30 cellular contexts compared by ENCODE assay signal in genomic region chr3:152976232-152976631, GRCh38.
"Had no signal": no experiment of that assay in that cellular context is flagged by ENCODE, and none has a peak within 500 bp of the region (broad histone marks: within the 10 kb centered on the region; RNA-seq: fewer than 3 reads in every experiment).

No MANE protein-coding gene starts in this region.

- H3K4me3 Mint-ChIP-seq: endodermal cell; memory B cell; natural killer cell; stimulated activated naive CD8-positive, alpha-beta T cell treated with anti-CD3 and anti-CD28 coated beads, Interleukin-15, amount 100 ng/mL, for 72 hours had no signal

- FAIRE-seq: colon, keratinocyte, pancreas had no signal

- H3K27ac Mint-ChIP-seq: endodermal cell; memory B cell; natural killer cell; progenitor cell of endocrine pancreas; stimulated activated naive CD8-positive, alpha-beta T cell treated with anti-CD3 and anti-CD28 coated beads, Interleukin-15, amount 100 ng/mL, for 72 hours had no signal

- ATAC-seq: foreskin keratinocyte; gastroesophageal sphincter; heart left ventricle; left lobe of liver; natural killer cell; pancreas; sciatic nerve; stimulated activated naive CD8-positive, alpha-beta T cell treated with anti-CD3 and anti-CD28 coated beads, Interleukin-15, amount 100 ng/mL, for 72 hours had no signal

- H3K9me3 ChIP-seq: esophagus muscularis mucosa, gastroesophageal sphincter, heart left ventricle, neutrophil, pancreas, right atrium auricular region, suprapubic skin, vagina had no signal

- H3K27ac ChIP-seq: dorsolateral prefrontal cortex, epithelial cell of prostate, esophagus muscularis mucosa, foreskin keratinocyte, gastroesophageal sphincter, heart left ventricle, neutrophil, pancreas, right atrium auricular region, suprapubic skin, vagina had no signal

- H3K9me3 Mint-ChIP-seq: memory B cell; stimulated activated naive CD8-positive, alpha-beta T cell treated with anti-CD3 and anti-CD28 coated beads, Interleukin-15, amount 100 ng/mL, for 72 hours had no signal

- H3K27me3 ChIP-seq: esophagus muscularis mucosa, foreskin keratinocyte, gastroesophageal sphincter, neutrophil, pancreas, right atrium auricular region, suprapubic skin, vagina had no signal

- H3K36me3 ChIP-seq: esophagus muscularis mucosa, gastroesophageal sphincter, heart left ventricle, neutrophil, pancreas, right atrium auricular region, suprapubic skin, vagina had no signal

- H3K4me1 ChIP-seq: esophagus muscularis mucosa, gastroesophageal sphincter, heart left ventricle, pancreas, right atrium auricular region, suprapubic skin, vagina had no signal

- DNase-seq: dorsolateral prefrontal cortex; effector CD8-positive, alpha-beta T cell; endodermal cell; foreskin keratinocyte; heart left ventricle; hippocampal formation; natural killer cell; pancreas; stimulated activated CD4-positive, alpha-beta T cell treated with anti-CD3 and anti-CD28 coated beads, Interleukin-12 subunit alpha, Interleukin-12 subunit beta, amount 100 ng/mL, for 4 hours; stimulated activated CD4-positive, alpha-beta T cell treated with anti-CD3 and anti-CD28 coated beads, Interleukin-1b, Interleukin-23, amount 100 ng/mL, for 48 hours; stimulated activated CD4-positive, alpha-beta T cell treated with anti-CD3 and anti-CD28 coated beads, Interleukin-4, amount 100 ng/mL, for 1 hour; stimulated activated CD8-positive, alpha-beta memory T cell treated with anti-CD3 and anti-CD28 coated beads, Interleukin-4, amount 100 ng/mL, for 48 hours; stimulated activated naive CD4-positive, alpha-beta T cell; stimulated activated naive CD8-positive, alpha-beta T cell treated with anti-CD3 and anti-CD28 coated beads, Interleukin-15, amount 100 ng/mL, for 72 hours; trophoblast cell had no signal

- H3K4me1 Mint-ChIP-seq: endodermal cell; natural killer cell; stimulated activated naive CD8-positive, alpha-beta T cell treated with anti-CD3 and anti-CD28 coated beads, Interleukin-15, amount 100 ng/mL, for 72 hours had no signal

- H3K36me3 Mint-ChIP-seq: memory B cell, natural killer cell had no signal

- H3K4me2 ChIP-seq: smooth muscle cell had no signal

- H3K4me3 ChIP-seq: dorsolateral prefrontal cortex, esophagus muscularis mucosa, gastroesophageal sphincter, heart left ventricle, lung, pancreas, right atrium auricular region, smooth muscle cell, suprapubic skin, vagina had no signal

- H3K27me3 Mint-ChIP-seq: progenitor cell of endocrine pancreas; stimulated activated naive CD8-positive, alpha-beta T cell treated with anti-CD3 and anti-CD28 coated beads, Interleukin-15, amount 100 ng/mL, for 72 hours had no signal
